8 cellular contexts compared by ENCODE assay signal in genomic region chr9:129383005-129383414, GRCh38.
A peak's percentile ranks its signal among the peaks of the same experiment; 100 is the strongest.
DNase-seq lines count a peak whose midpoint lies in the region; ATAC-seq and TF ChIP-seq lines count a peak whose summit lies in the region.

No MANE protein-coding gene starts in this region.

- no peaks in the 10 kb centered on the region for H3K27me3 ChIP-seq in H9 (ENCODE audit: insufficient read depth, low read length)
- no peaks in the 10 kb centered on the region for H3K27me3 ChIP-seq in Peyer's patch
- H3K27me3 ChIP-seq in fibroblast of lung (ENCODE audit: control insufficient read depth, insufficient read depth, low read length), result no peaks in the 10 kb centered on the region

- TF ChIP-seq CTCF in H9 (conservative IDR thresholded peaks at IDR 0.05), result no peak
- TF ChIP-seq CTCF in Peyer's patch (IDR thresholded peaks at IDR 0.05), result no peak
- TF ChIP-seq CTCF in fibroblast of lung (conservative IDR thresholded peaks at IDR 0.05 in 1 of 2, IDR thresholded peaks at IDR 0.05 in 1 of 2; ENCODE audit: low read depth in 1 of 2, low read length in 2 of 2), result no peak
- TF ChIP-seq CTCF in nephron progenitor cell (IDR thresholded peaks at IDR 0.05), result no peak

- TF ChIP-seq POLR2A in Peyer's patch (IDR thresholded peaks at IDR 0.05), result no peak

- H3K79me2 ChIP-seq in H9 (ENCODE audit: insufficient read depth, low read length) (no peaks in the 10 kb centered on the region), fibroblast of lung (ENCODE audit: control insufficient read depth, insufficient read depth, low read length) (no peaks in the 10 kb centered on the region)

- no peak overlapping the region for H2BK15ac ChIP-seq in H9 (ENCODE audit: low read depth, low read length)

- H3K27ac ChIP-seq in H9 (ENCODE audit: insufficient read length, low read depth, low read length) (no peak overlapping the region), Peyer's patch (peak overlapping the region; percentile 82 to 94 (median 88)), fibroblast of lung (ENCODE audit: insufficient read depth, low read length) (no peak overlapping the region)

- H2AFZ ChIP-seq in H9 (ENCODE audit: low read length), result no peak overlapping the region
- H2AFZ ChIP-seq in fibroblast of lung (ENCODE audit: low read length), result peak overlapping the region; percentile 27

- H3K9ac ChIP-seq in H9 (ENCODE audit: extremely low read depth, insufficient read length, low read length), result no peak overlapping the region
- peak overlapping the region; percentile 66 for H3K9ac ChIP-seq in fibroblast of lung (ENCODE audit: insufficient read depth, low read length)

- H3K14ac ChIP-seq in H9 (ENCODE audit: insufficient read depth, low read length), result no peak overlapping the region

- H4K5ac ChIP-seq in H9 (ENCODE audit: insufficient read length, low read depth, low read length), result no peak overlapping the region

- no peaks in the 10 kb centered on the region for H4K20me1 ChIP-seq in H9 (ENCODE audit: control insufficient read depth, insufficient read depth, insufficient read length)
- no peaks in the 10 kb centered on the region for H4K20me1 ChIP-seq in fibroblast of lung (ENCODE audit: control insufficient read depth, extremely low read depth, insufficient read depth, low read length)

- peak overlapping the region; percentile 60 to 73 (median 68) for H3K4me3 ChIP-seq in Peyer's patch
- peak overlapping the region in 2 of 4 experiments; percentile 9 to 50 for H3K4me3 ChIP-seq in fibroblast of lung (replicated peaks in 1 of 4; ENCODE audit: control extremely low read depth in 1 of 4, insufficient read depth in 1 of 4, low read depth in 3 of 4, low read length in 4 of 4)

- H3K79me1 ChIP-seq in H9 (ENCODE audit: insufficient read depth, low read depth, low read length, poor library complexity, severe bottlenecking), result no peaks in the 10 kb centered on the region

- H3K36me3 Mint-ChIP-seq in H9 (ENCODE audit: insufficient read depth in 1 of 3, low read depth in 3 of 3) (peaks cover 0 to 2% (median 0%) of the 10 kb centered on the region in 3 experiments; a peak in 1 of 7 replicates), nephron progenitor cell (ENCODE audit: low read depth) (no peaks in the 10 kb centered on the region)

- no CpG with 5 or more reads among the region's 14 CpGs for WGBS in H9 (ENCODE audit: extremely low coverage, insufficient read length, low lambda C conversion rate)

- no peak overlapping the region for H3K27ac Mint-ChIP-seq in H9
- H3K27ac Mint-ChIP-seq in nephron progenitor cell, result no peak overlapping the region

- no peak overlapping the region for H3K18ac ChIP-seq in H9 (ENCODE audit: insufficient read length, low read depth, low read length)

- H3K4me2 ChIP-seq in H9 (ENCODE audit: insufficient read depth, insufficient read length, low read length), result peak overlapping the region; percentile 31
- peak overlapping the region; percentile 79 for H3K4me2 ChIP-seq in fibroblast of lung (ENCODE audit: extremely low read depth, insufficient read depth, low read length)

- peaks cover 5% of the 10 kb centered on the region for H3K23me2 ChIP-seq in H9 (ENCODE audit: insufficient read length, low read depth, low read length, poor library complexity, severe bottlenecking)

- no peak overlapping the region for H3K56ac ChIP-seq in H9 (ENCODE audit: insufficient read length, low read depth, low read length)

- no peak overlapping the region for H2BK120ac ChIP-seq in H9 (ENCODE audit: low read depth, low read length, poor library complexity, severe bottlenecking)

- H3K36me3 ChIP-seq in Peyer's patch (no peaks in the 10 kb centered on the region), fibroblast of lung (ENCODE audit: control insufficient read depth, insufficient read depth, low read length) (no peaks in the 10 kb centered on the region)

- no peak overlapping the region for H2BK20ac ChIP-seq in H9 (ENCODE audit: low read depth, low read length, poor library complexity, severe bottlenecking)

- H3T11ph ChIP-seq in H9 (ENCODE audit: low read length), result no peak overlapping the region

- H3K4me3 Mint-ChIP-seq in H9 (peak overlapping the region; percentile 55; a peak in 3 of 5 replicates), nephron progenitor cell (peak overlapping the region; percentile 59)

- H3K23ac ChIP-seq in H9 (ENCODE audit: insufficient read length, low read depth, low read length), result no peak overlapping the region

- H3K9me3 Mint-ChIP-seq in H9, result no peaks in the 10 kb centered on the region; a peak in 2 of 5 replicates
- H3K9me3 Mint-ChIP-seq in nephron progenitor cell, result no peaks in the 10 kb centered on the region

- no peak overlapping the region for H3K4ac ChIP-seq in H9 (ENCODE audit: low read depth, low read length)

- no peak overlapping the region for H4K91ac ChIP-seq in H9 (ENCODE audit: insufficient read length, low read depth, low read length)

- no peak overlapping the region for H4K8ac ChIP-seq in H9 (replicated peaks; ENCODE audit: insufficient read length, low read depth, low read length)

- H3K4me1 Mint-ChIP-seq in H9 (peaks cover 26 to 38% of the 10 kb centered on the region in 2 experiments), nephron progenitor cell (peaks cover 21% of the 10 kb centered on the region)

- ATAC-seq in GM19324 (IDR thresholded peaks at IDR 0.05; ENCODE audit: low FRiP score, unreplicated experiment) (no peak), HG03159 (IDR thresholded peaks at IDR 0.05; ENCODE audit: unreplicated experiment) (no peak)

- H3K9me3 ChIP-seq in H9 (ENCODE audit: control insufficient read depth, low read depth, low read length), result no peaks in the 10 kb centered on the region
- no peaks in the 10 kb centered on the region for H3K9me3 ChIP-seq in Peyer's patch
- H3K9me3 ChIP-seq in fibroblast of lung (ENCODE audit: control insufficient read depth, insufficient read depth, low read depth, low read length), result no peaks in the 10 kb centered on the region

- H2BK5ac ChIP-seq in H9 (ENCODE audit: insufficient read length, low read length), result no peak overlapping the region

- no peak overlapping the region for H2AK5ac ChIP-seq in H9 (ENCODE audit: insufficient read length, low read length)

- no peak overlapping the region for H2BK12ac ChIP-seq in H9 (ENCODE audit: insufficient read length, low read depth, low read length)

- H3K4me1 ChIP-seq in H9 (ENCODE audit: insufficient read depth, low read length), result no peaks in the 10 kb centered on the region
- peaks cover 0 to 13% (median 3%) of the 10 kb centered on the region in 4 donors for H3K4me1 ChIP-seq in Peyer's patch
- H3K4me1 ChIP-seq in fibroblast of lung (ENCODE audit: control insufficient read depth, extremely low read depth, insufficient read depth, low read length), result peaks cover 3% of the 10 kb centered on the region

- peak; percentile 59 for DNase-seq in H9
- peak in 2 of 3 donors; percentile 78 to 80 for DNase-seq in Peyer's patch
- DNase-seq in fibroblast of lung (ENCODE audit: low read depth in 2 of 2), result no peak
- DNase-seq in nephron progenitor cell, result peak; percentile 40
- DNase-seq in NCI-H1694 treated with DMSO at 0.1 percent for 48 hours (lab: John Stamatoyannopoulos, UW), result no peak
- DNase-seq in HCEC 1CT, result no peak

- H3K27me3 Mint-ChIP-seq in H9 (ENCODE audit: low read depth) (peaks cover 31% of the 10 kb centered on the region), nephron progenitor cell (ENCODE audit: low read depth, poor library complexity) (peaks cover 14% of the 10 kb centered on the region)

Comparison
In these comparisons a context has a peak if more than half of its experiments do, and no peak if none do; other contexts are left out.
1. DNase-seq: peak in H9 (single experiment), Peyer's patch (2 of 3) and nephron progenitor cell (single experiment); none in fibroblast of lung (0 of 2), NCI-H1694 treated with DMSO at 0.1 percent for 48 hours (single experiment) and HCEC 1CT (single experiment).
2. H3K27ac ChIP-seq: peak in Peyer's patch (4 of 4); none in H9 (single experiment) and fibroblast of lung (single experiment).